24 cellular contexts compared by ENCODE assay signal in genomic region chr2:62812921-62813825, GRCh38.
A peak's percentile ranks its signal among the peaks of the same experiment; 100 is the strongest.
DNase-seq lines count a peak whose midpoint lies in the region; ATAC-seq, FAIRE-seq and TF ChIP-seq lines count a peak whose summit lies in the region.
"Had no signal": no experiment of that assay in that cellular context is flagged by ENCODE, and none has a peak within 500 bp of the region (broad histone marks: within the 10 kb centered on the region; RNA-seq: fewer than 3 reads in every experiment).

No MANE protein-coding gene starts in this region.

- H3K4me3 Mint-ChIP-seq in GM23338 (no peak overlapping the region), endothelial cell (ENCODE audit: unreplicated experiment) (no peak overlapping the region)
- H3K4me3 Mint-ChIP-seq: CD4-positive, alpha-beta memory T cell had no signal

- H3K9ac ChIP-seq in IMR-90 (ENCODE audit: low read depth, low read length) (no peak overlapping the region), HepG2 (ENCODE audit: insufficient read depth, low read depth, low read length) (no peak overlapping the region)
- H3K9ac ChIP-seq: BLaER1 treated with 17β-estradiol and CSF1 and Interleukin-3, amounts not matched to agents 10 nM and 100 nM had no signal

- H3K4me3 ChIP-seq in GM23338 (no peak overlapping the region), IMR-90 (ENCODE audit: insufficient read depth, low read depth, low read length) (no peak overlapping the region), HepG2 (replicated peaks in 1 of 3; ENCODE audit: insufficient read depth in 1 of 3, low read depth in 2 of 3, low read length in 3 of 3) (no peak overlapping the region)
- H3K4me3 ChIP-seq: BLaER1 treated with 17β-estradiol and CSF1 and Interleukin-3, amounts not matched to agents 10 nM and 100 nM; SK-N-MC had no signal

- peak overlapping the region; percentile 18 for H2AK9ac ChIP-seq in IMR-90 (replicated peaks; ENCODE audit: low read depth, low read length, poor library complexity)

- H3K36me3 Mint-ChIP-seq in GM23338 (ENCODE audit: low read depth) (peaks cover 1% of the 10 kb centered on the region), endothelial cell (ENCODE audit: low read depth, unreplicated experiment) (no peaks in the 10 kb centered on the region)

- TF ChIP-seq CTCF in GM23338 (conservative IDR thresholded peaks at IDR 0.05; ENCODE audit: low read depth in 2 of 2) (no peak), IMR-90 (conservative IDR thresholded peaks at IDR 0.05; ENCODE audit: low read depth, low read length) (no peak), HepG2 (CRISPR knock-in tag; IDR thresholded peaks at IDR 0.05) (no peak), endothelial cell (IDR thresholded peaks at IDR 0.05; ENCODE audit: unreplicated experiment) (no peak)

- H3K79me2 ChIP-seq in GM23338 (replicated peaks; ENCODE audit: insufficient read depth) (0 out of 2 replicates have a peak, but pooled peaks cover 11% of the 10 kb centered on the region), HepG2 (ENCODE audit: insufficient read depth, low read length) (peaks cover 94% of the 10 kb centered on the region)

- no peak for DNase-seq in GM23338 (ENCODE audit: low spot score)
- DNase-seq in IMR-90: no peak
- DNase-seq in HepG2 (ENCODE audit: low spot score): no peak
- no peak for DNase-seq in urothelium cell line (ENCODE audit: low spot score)
- no peak for DNase-seq in endothelial cell (ENCODE audit: low spot score)
- no peak for DNase-seq in SW480 (ENCODE audit: low spot score)
- DNase-seq: Caco-2; CD4-positive, alpha-beta memory T cell; DMS 273 treated with DMSO at 0.1 percent for 48 hours; DMS79 treated with DMSO at 0.1 percent for 48 hours; MV-4-11; NCI-H1105 treated with DMSO at 0.1 percent for 48 hours; NCI-H1694; NCI-H2081; NCI-H2171 treated with DMSO at 0.1 percent for 48 hours; NCI-H446; NCI-H526 treated with DMSO at 0.1 percent for 48 hours; SHP77; SW 1271 had no signal

- POLR2A ChIA-PET in IMR-90 (lab: Charles Lee; ENCODE audit: unreplicated experiment) (no interaction called here), HepG2 (lab: Yijun Ruan, JAX) (no interaction called here)

- in situ Hi-C loops in IMR-90 (cut with MboI; ENCODE audit: low sequenced_read_pairs): no loop called here
- in situ Hi-C loops in HepG2 (cut with HindIII; ENCODE audit: extremely low pct_ligation_motif_present, low pct_unique_long_range_greater_than_20kb): no loop called here

- no peak overlapping the region for H3K4ac ChIP-seq in IMR-90 (ENCODE audit: low read depth, low read length)

- no peaks in the 10 kb centered on the region for H3K9me3 ChIP-seq in IMR-90 (ENCODE audit: control insufficient read depth, insufficient read depth, low read length)
- H3K9me3 ChIP-seq in HepG2 (ENCODE audit: low read length): no peaks in the 10 kb centered on the region
- H3K9me3 ChIP-seq: Caco-2 had no signal

- no peaks in the 10 kb centered on the region for H3K9me3 Mint-ChIP-seq in GM23338
- H3K9me3 Mint-ChIP-seq in endothelial cell (ENCODE audit: unreplicated experiment): no peaks in the 10 kb centered on the region

- H2AFZ ChIP-seq in GM23338: no peak overlapping the region
- H2AFZ ChIP-seq in IMR-90 (replicated peaks; ENCODE audit: low read length, poor library complexity): no peak overlapping the region
- H2AFZ ChIP-seq in HepG2 (ENCODE audit: low read length): no peak overlapping the region

- H3K27me3 ChIP-seq in GM23338 (ENCODE audit: insufficient read depth) (no peaks in the 10 kb centered on the region), IMR-90 (ENCODE audit: control insufficient read depth, insufficient read depth, low read length) (no peaks in the 10 kb centered on the region), HepG2 (ENCODE audit: control insufficient read depth in 1 of 2, insufficient read depth in 2 of 2, low read length in 2 of 2) (no peaks in the 10 kb centered on the region)
- H3K27me3 ChIP-seq: BLaER1 treated with 17β-estradiol and CSF1 and Interleukin-3, amounts not matched to agents 10 nM and 100 nM had no signal

- no peak overlapping the region for H4K5ac ChIP-seq in IMR-90 (ENCODE audit: low read depth, low read length)

- no peak overlapping the region for H2BK15ac ChIP-seq in IMR-90 (ENCODE audit: low read depth, low read length)

- H2AK5ac ChIP-seq in IMR-90 (ENCODE audit: low read depth, low read length): no peak overlapping the region

- FAIRE-seq in HepG2 (lab: Jason Lieb, UNC) (no peak), urothelium cell line (lab: Jason Lieb, UNC) (peak; percentile 23)
- FAIRE-seq: GM12892 had no signal

- no peak overlapping the region for H3K23ac ChIP-seq in IMR-90 (ENCODE audit: low read depth, low read length)

- TF ChIP-seq EP300 in HepG2 (IDR thresholded peaks at IDR 0.05; ENCODE audit: low read depth in 2 of 2, low read length in 2 of 2) (no peak), HepG2 (CRISPR knock-in tag; IDR thresholded peaks at IDR 0.05; ENCODE audit: borderline replicate concordance) (no peak)

- WGBS in IMR-90 (ENCODE audit: extremely low coverage in 2 of 2, insufficient read length in 1 of 2), 2 experiments: 67% methylated on average over 3 of the region's 6 CpGs; no CpG with 5 or more reads in 1 of the 2 experiments
- WGBS in HepG2 (ENCODE audit: low lambda C conversion rate): 78% methylated on average over 6 of the region's 6 CpGs

- H3K27ac Mint-ChIP-seq in GM23338: 0 out of 2 replicates have a peak overlapping the region, but pooled peaks have one; percentile 1
- H3K27ac Mint-ChIP-seq in endothelial cell (ENCODE audit: unreplicated experiment): no peak overlapping the region
- H3K27ac Mint-ChIP-seq: CD4-positive, alpha-beta memory T cell had no signal

- H3K18ac ChIP-seq in IMR-90 (ENCODE audit: low read depth, low read length): no peak overlapping the region

- BruUV-seq in IMR-90 (replicated peaks; lab: Mats Ljungman, UMichigan) (no TSS peak), HepG2 (replicated peaks; lab: Mats Ljungman, UMichigan) (no TSS peak)

- H3K4me2 ChIP-seq in GM23338 (no peak overlapping the region), IMR-90 (ENCODE audit: low read depth, low read length) (no peak overlapping the region), HepG2 (ENCODE audit: low read depth, low read length) (no peak overlapping the region)

- H4K20me1 ChIP-seq in GM23338 (replicated peaks; ENCODE audit: insufficient read depth) (peaks cover 6% of the 10 kb centered on the region; the same call in 1 of the 2 replicates), IMR-90 (ENCODE audit: insufficient read depth, low read length) (peaks cover 15% of the 10 kb centered on the region; the same call in 1 of the 2 replicates), HepG2 (ENCODE audit: insufficient read depth, low read length) (peaks cover 78% of the 10 kb centered on the region)
- H4K20me1 ChIP-seq: BLaER1 treated with 17β-estradiol and CSF1 and Interleukin-3, amounts not matched to agents 10 nM and 100 nM had no signal

- H3K4me1 Mint-ChIP-seq in GM23338 (no peaks in the 10 kb centered on the region; the same call in 2 of the 3 replicates), endothelial cell (ENCODE audit: unreplicated experiment) (peaks cover 12% of the 10 kb centered on the region)

- H3K9me1 ChIP-seq in IMR-90 (ENCODE audit: insufficient read depth, low read length): peaks cover 13% of the 10 kb centered on the region

- H3K36me3 ChIP-seq in GM23338 (ENCODE audit: insufficient read depth): no peaks in the 10 kb centered on the region
- no peaks in the 10 kb centered on the region for H3K36me3 ChIP-seq in IMR-90 (ENCODE audit: control insufficient read depth, insufficient read depth, low read length)
- H3K36me3 ChIP-seq in HepG2 (replicated peaks in 1 of 2; ENCODE audit: control insufficient read depth in 1 of 2, insufficient read depth in 2 of 2, low read length in 2 of 2): peaks cover 11 to 20% of the 10 kb centered on the region in 2 experiments

- TF ChIP-seq POLR2A in IMR-90 (IDR thresholded peaks at IDR 0.05; ENCODE audit: low read depth, low read length) (no peak), HepG2 (IDR thresholded peaks at IDR 0.05; ENCODE audit: insufficient read depth in 1 of 2, low read depth in 2 of 2, low read length in 2 of 2) (no peak)

- ATAC-seq in GM23338 (no peak), IMR-90 (ENCODE audit: low read depth) (no peak), HepG2 (peak; percentile 66), GM21381 (IDR thresholded peaks at IDR 0.05; ENCODE audit: unreplicated experiment) (no peak)

- H3K27ac ChIP-seq in GM23338 (ENCODE audit: low read depth): no peak overlapping the region
- no peak overlapping the region for H3K27ac ChIP-seq in IMR-90 (ENCODE audit: insufficient read depth, low read length)
- H3K27ac ChIP-seq in HepG2 (ENCODE audit: extremely low read length, insufficient read depth, low read length): no peak overlapping the region
- H3K27ac ChIP-seq: BLaER1 treated with 17β-estradiol and CSF1 and Interleukin-3, amounts not matched to agents 10 nM and 100 nM; HL-60; SK-N-MC had no signal

- TF ChIP-seq RAD21 in IMR-90 (IDR thresholded peaks at IDR 0.05; ENCODE audit: low read length) (no peak), HepG2 (CRISPR knock-in tag; IDR thresholded peaks at IDR 0.05) (no peak)

- no peaks in the 10 kb centered on the region for H3F3A ChIP-seq in GM23338 (replicated peaks; ENCODE audit: low read depth)

- H4K91ac ChIP-seq in IMR-90 (ENCODE audit: insufficient read depth, low read depth, low read length): no peak overlapping the region

- no peak overlapping the region for H2BK120ac ChIP-seq in IMR-90 (ENCODE audit: low read depth, low read length)

- H3K27me3 Mint-ChIP-seq in GM23338 (ENCODE audit: insufficient read depth, low read depth, poor library complexity) (peaks cover 2% of the 10 kb centered on the region), endothelial cell (ENCODE audit: unreplicated experiment) (peaks cover 3% of the 10 kb centered on the region)
- H3K27me3 Mint-ChIP-seq: CD4-positive, alpha-beta memory T cell had no signal

- intact Hi-C loops in IMR-90 (cut with micrococcal nuclease): no loop called here
- intact Hi-C loops in HepG2 (cut with micrococcal nuclease; ENCODE audit: unreplicated experiment): no loop called here

- no peak overlapping the region for H3K56ac ChIP-seq in IMR-90 (ENCODE audit: extremely low read depth, insufficient read depth, low read length)

- dilution Hi-C loops in IMR-90 (cut with HindIII; ENCODE audit: low sequenced_read_pairs, unreplicated experiment): no loop called here

- CTCF ChIA-PET in IMR-90 (lab: Yijun Ruan, JAX): interaction anchor here (0.6 to 0.7 kb wide), 2 partner anchors 108 to 142 kb away, joined by 3 to 4 read pairs; no protein-coding TSS in a partner anchor
- CTCF ChIA-PET in HepG2 (lab: Yijun Ruan, JAX; ENCODE audit: low intra/inter-chr PET ratio, low total read pairs): no interaction called here

- H3K14ac ChIP-seq in IMR-90 (replicated peaks; ENCODE audit: low read depth, low read length): 0 out of 2 replicates have a peak overlapping the region, but pooled peaks have one; percentile 58

- no peaks in the 10 kb centered on the region for H3K9me2 ChIP-seq in GM23338 (ENCODE audit: insufficient read depth)

- H3K79me1 ChIP-seq in IMR-90 (ENCODE audit: low read depth in 1 of 2, low read length in 2 of 2): peaks cover 28 to 57% of the 10 kb centered on the region in 2 experiments

- H4K8ac ChIP-seq in IMR-90 (ENCODE audit: low read depth in 2 of 2, low read length in 2 of 2): no peak overlapping the region

- H2BK20ac ChIP-seq in IMR-90 (ENCODE audit: low read depth, low read length): no peak overlapping the region

- H2BK5ac ChIP-seq in IMR-90 (ENCODE audit: low read depth, low read length, poor library complexity, severe bottlenecking): no peak overlapping the region

- H3K4me1 ChIP-seq in GM23338 (ENCODE audit: insufficient read depth) (no peaks in the 10 kb centered on the region), IMR-90 (ENCODE audit: control insufficient read depth, insufficient read depth, low read length) (peaks cover 4% of the 10 kb centered on the region), HepG2 (ENCODE audit: insufficient read depth, low read length) (peaks cover 18% of the 10 kb centered on the region; the same call in 1 of the 2 replicates)
